20 cellular contexts compared by ENCODE assay signal in genomic region chr11:21963013-21963412, GRCh38.
"Had no signal": no experiment of that assay in that cellular context is flagged by ENCODE, and none has a peak within 500 bp of the region (broad histone marks: within the 10 kb centered on the region; RNA-seq: fewer than 3 reads in every experiment).

No MANE protein-coding gene starts in this region.

- H3K36me3 ChIP-seq: esophagus muscularis mucosa, gastroesophageal sphincter, heart left ventricle, left ventricle myocardium inferior, thyroid gland had no signal

- DNase-seq: activated CD4-positive, alpha-beta T cell treated with anti-CD3 and anti-CD28 coated beads for 36 hours; activated CD4-positive, alpha-beta T cell treated with anti-CD3 and anti-CD28 coated beads, Interleukin-2, amount 50 U/mL, for 48 hours; activated gamma-delta T cell treated with Interleukin-2 at 50 U/mL for 16 hours; activated naive CD8-positive, alpha-beta T cell treated with anti-CD3 and anti-CD28 coated beads for 36 hours; activated T-cell treated with anti-CD3 and anti-CD28 coated beads for 4 hours; amniotic stem cell; dermis blood vessel endothelial cell; effector memory CD4-positive, alpha-beta T cell; heart left ventricle; left ventricle myocardium inferior; naive B cell; stimulated activated CD4-positive, alpha-beta T cell treated with anti-CD3 and anti-CD28 coated beads, Interleukin-12 subunit alpha, Interleukin-12 subunit beta, amount 100 ng/mL, for 4 hours; stimulated activated CD4-positive, alpha-beta T cell treated with anti-CD3 and anti-CD28 coated beads, Interleukin-1b, Interleukin-23, amount 100 ng/mL, for 48 hours; stimulated activated CD8-positive, alpha-beta memory T cell treated with anti-CD3 and anti-CD28 coated beads, Interleukin-4, amount 100 ng/mL, for 48 hours; stimulated activated naive CD4-positive, alpha-beta T cell; thyroid gland had no signal

- H3K27ac ChIP-seq: esophagus muscularis mucosa, gastroesophageal sphincter, heart left ventricle, left ventricle myocardium inferior, thyroid gland had no signal

- H3K9me3 ChIP-seq: esophagus muscularis mucosa, gastroesophageal sphincter, thyroid gland had no signal

- H3K27me3 ChIP-seq: esophagus muscularis mucosa, gastroesophageal sphincter, heart left ventricle, thyroid gland had no signal

- ATAC-seq: activated CD4-positive, alpha-beta T cell treated with anti-CD3 and anti-CD28 coated beads for 36 hours; gastroesophageal sphincter; heart left ventricle; WTC11 had no signal

- FAIRE-seq: endothelial cell of umbilical vein had no signal

- H3K4me1 ChIP-seq: esophagus muscularis mucosa, gastroesophageal sphincter, heart left ventricle, left ventricle myocardium inferior, thyroid gland had no signal

- H3K4me3 ChIP-seq: esophagus muscularis mucosa, gastroesophageal sphincter, heart left ventricle, left ventricle myocardium inferior, thyroid gland had no signal
